Comparison of ENCODE assay signal across 8 cellular contexts in genomic region chr1:212062832-212063438, GRCh38. TPM values are rescaled to one million over a fixed set of nuclear protein-coding genes. Genes with fewer than 3 reads are reported as not detected.
DNase-seq lines count a peak whose midpoint lies in the region; ATAC-seq and TF ChIP-seq lines count a peak whose summit lies in the region.

No MANE protein-coding gene starts in this region.

- H3K9ac ChIP-seq in KMS-11: no peak overlapping the region
- H3K9ac ChIP-seq in neural progenitor cell: no peak overlapping the region

- H3K27me3 Mint-ChIP-seq in neural progenitor cell (ENCODE audit: insufficient read depth, low read depth): no peaks in the 10 kb centered on the region

- ATAC-seq in GM18498 (IDR thresholded peaks at IDR 0.05; ENCODE audit: unreplicated experiment) (no peak), GM21367 (IDR thresholded peaks at IDR 0.05; ENCODE audit: unreplicated experiment) (no peak)

- WGBS in esophagus muscularis mucosa: 83% methylated on average over 5 of the region's 5 CpGs

- H3K4me3 ChIP-seq in KMS-11 (IDR thresholded peaks at IDR 0.05; ENCODE audit: insufficient read depth, low read depth, low read length) (no peak overlapping the region), esophagus muscularis mucosa (no peak overlapping the region), neural progenitor cell (no peak overlapping the region)

- H3K36me3 Mint-ChIP-seq in neural progenitor cell: peaks cover 45% of the 10 kb centered on the region

- intact Hi-C loops in esophagus muscularis mucosa (cut with DNase I): no loop called here

- H3K79me2 ChIP-seq in KMS-11 (ENCODE audit: insufficient read depth, low read depth) (no peaks in the 10 kb centered on the region), neural progenitor cell (ENCODE audit: low read depth) (no peaks in the 10 kb centered on the region)

- H2AFZ ChIP-seq in KMS-11 (ENCODE audit: low read depth) (no peak overlapping the region), neural progenitor cell (replicated peaks) (no peak overlapping the region)

- H3K4me1 ChIP-seq in KMS-11 (ENCODE audit: low read depth, poor library complexity, severe bottlenecking): no peaks in the 10 kb centered on the region
- no peaks in the 10 kb centered on the region for H3K4me1 ChIP-seq in esophagus muscularis mucosa
- no peaks in the 10 kb centered on the region for H3K4me1 ChIP-seq in neural progenitor cell

- H3K4me3 Mint-ChIP-seq in neural progenitor cell: no peak overlapping the region

- peak; percentile 46 for DNase-seq in DMS114 treated with DMSO at 0.1 percent for 48 hours (lab: John Stamatoyannopoulos, UW; ENCODE audit: unreplicated experiment)
- DNase-seq in SHP77 treated with DMSO at 0.1 percent for 48 hours (lab: John Stamatoyannopoulos, UW): peak; percentile 9
- DNase-seq in esophagus muscularis mucosa (ENCODE audit: extremely low spot score): no peak
- DNase-seq in neural progenitor cell (ENCODE audit: low spot score): peak; percentile 40
- DNase-seq in GM19238 (ENCODE audit: insufficient read length, low spot score): no peak

- TF ChIP-seq CTCF in KMS-11 (conservative IDR thresholded peaks at IDR 0.05; ENCODE audit: low read depth, low read length) (peak; percentile 93), esophagus muscularis mucosa (IDR thresholded peaks at IDR 0.05) (peak; percentile 55 to 71 (median 65)), neural progenitor cell (IDR thresholded peaks at IDR 0.05) (peak; percentile 69)

- no peaks in the 10 kb centered on the region for H3F3A ChIP-seq in neural progenitor cell (ENCODE audit: low read depth)

- H3K36me3 ChIP-seq in KMS-11 (ENCODE audit: insufficient read depth) (no peaks in the 10 kb centered on the region; the same call in 1 of the 2 replicates), esophagus muscularis mucosa (no peaks in the 10 kb centered on the region), neural progenitor cell (peaks cover 21% of the 10 kb centered on the region)

- H3K9me3 ChIP-seq in esophagus muscularis mucosa (no peaks in the 10 kb centered on the region), neural progenitor cell (ENCODE audit: low read depth) (no peaks in the 10 kb centered on the region)

- no peak overlapping the region for H3K27ac ChIP-seq in KMS-11
- no peak overlapping the region for H3K27ac ChIP-seq in esophagus muscularis mucosa (replicated peaks in 1 of 4)
- no peak overlapping the region for H3K27ac ChIP-seq in neural progenitor cell

- H4K20me1 ChIP-seq in KMS-11 (ENCODE audit: insufficient read depth) (0 out of 2 replicates have a peak, but pooled peaks cover 5% of the 10 kb centered on the region), neural progenitor cell (ENCODE audit: low read depth) (no peaks in the 10 kb centered on the region)

- H3K27ac Mint-ChIP-seq in neural progenitor cell: no peak overlapping the region

- H3K9me3 Mint-ChIP-seq in neural progenitor cell: peaks cover 11% of the 10 kb centered on the region

- H3K27me3 ChIP-seq in KMS-11 (ENCODE audit: insufficient read depth, low read depth) (no peaks in the 10 kb centered on the region), esophagus muscularis mucosa (no peaks in the 10 kb centered on the region), neural progenitor cell (no peaks in the 10 kb centered on the region)

- H3K4me2 ChIP-seq in KMS-11 (no peak overlapping the region), neural progenitor cell (no peak overlapping the region)

- TF ChIP-seq EP300 in esophagus muscularis mucosa (IDR thresholded peaks at IDR 0.05): no peak

- H3K4me1 Mint-ChIP-seq in neural progenitor cell: no peaks in the 10 kb centered on the region

- no peak for TF ChIP-seq POLR2A in esophagus muscularis mucosa (IDR thresholded peaks at IDR 0.05; ENCODE audit: low read depth)

RNA-seq across cellular contexts. Expression of gene DTL, which starts 27.4 kb away (rescaled TPM):
- under 1 TPM in 3 of 4 donors, not detected in 1; 0.06 to 0.17 (median 0.17) TPM for total RNA-seq in esophagus muscularis mucosa
- total RNA-seq in neural progenitor cell (ENCODE audit: low replicate concordance): 62.4 and 76.6 TPM in 2 replicates

RNA-seq across cellular contexts. Expression of gene INTS7, which starts 27.6 kb away (rescaled TPM):
- 10 to 100 TPM in 2 of 4 donors, 1 to 10 TPM in 2; 6.0 to 15.4 (median 11.0) TPM for total RNA-seq in esophagus muscularis mucosa
- total RNA-seq in neural progenitor cell (ENCODE audit: low replicate concordance): 17.1 and 20.7 TPM in 2 replicates

Comparison
In these comparisons a context has a peak if more than half of its experiments do, and no peak if none do; other contexts are left out.
1. DNase-seq: peak in DMS114 treated with DMSO at 0.1 percent for 48 hours (single experiment), SHP77 treated with DMSO at 0.1 percent for 48 hours (single experiment) and neural progenitor cell (single experiment); none in esophagus muscularis mucosa (single experiment) and GM19238 (single experiment).
2. RNA of gene DTL, which starts 27.4 kb away (total RNA-seq): 62.4 to 76.6 TPM in neural progenitor cell; 0.06 to 0.17 TPM in esophagus muscularis mucosa; every median in the first group is over 10 times any median in the second.
3. Peak in every context shown above with its lines, with median percentiles within 50 percentile points of each other: CTCF ChIP-seq.